9 cellular contexts compared by ENCODE assay signal in the genomic region with DNA sequence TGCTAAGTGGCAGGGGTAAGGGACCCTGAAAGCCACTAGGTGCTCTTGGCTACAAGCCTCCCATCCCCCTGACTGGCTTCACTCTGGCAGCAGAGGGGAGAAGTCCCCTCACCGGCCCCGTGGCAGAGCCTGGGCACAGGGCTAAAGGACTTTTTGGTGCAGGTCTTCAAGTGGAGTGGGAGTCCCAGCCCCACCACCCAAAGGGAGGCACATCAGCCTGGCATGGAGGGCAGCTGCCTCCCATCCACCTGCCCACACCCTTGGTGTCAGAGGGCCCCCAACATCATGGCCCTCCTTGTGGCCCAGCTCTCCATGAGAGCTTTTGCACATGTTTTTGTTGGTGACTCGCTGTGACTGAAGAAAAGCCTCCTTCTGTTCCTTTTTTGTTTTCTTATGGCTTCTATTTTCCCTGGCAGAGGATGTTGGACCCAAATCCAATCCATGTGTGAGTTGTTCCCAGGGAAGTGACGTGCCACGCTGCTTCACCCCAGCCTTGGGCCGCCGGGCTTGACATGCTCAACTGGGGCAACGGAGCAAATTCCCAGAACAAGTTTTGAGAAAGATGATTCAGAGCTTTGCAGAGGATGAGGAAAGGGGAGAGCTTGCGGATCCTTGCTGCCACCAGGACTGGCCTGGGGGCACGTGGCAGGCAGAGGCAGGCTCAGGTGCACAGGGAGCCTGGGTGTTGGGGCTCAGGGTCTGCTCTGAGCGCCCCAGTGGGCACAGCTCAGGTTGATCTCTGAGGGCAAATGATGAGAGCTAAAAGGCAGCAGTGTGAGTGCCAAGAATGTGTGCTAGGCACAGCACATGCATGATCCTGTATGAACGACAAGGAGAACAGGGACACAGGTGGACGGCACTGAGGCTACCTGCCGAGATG. TPM values are rescaled to one million over a fixed set of nuclear protein-coding genes. Genes with fewer than 3 reads are reported as not detected.
DNase-seq lines count a peak whose midpoint lies in the region; ATAC-seq and TF ChIP-seq lines count a peak whose summit lies in the region.
"Had no signal": no experiment of that assay in that cellular context is flagged by ENCODE, and none has a peak within 500 bp of the region (broad histone marks: within the 10 kb centered on the region; RNA-seq: fewer than 3 reads in every experiment).

No MANE protein-coding gene starts in this region.

- no peak overlapping the region for H3K4me3 Mint-ChIP-seq in activated CD4-positive, alpha-beta memory T cell treated with anti-CD3 and anti-CD28 coated beads, Interleukin-2, amount 10 ng/mL, durations not matched to agents 7 days and 5 days

- peaks cover 20% of the 10 kb centered on the region for H3K36me3 ChIP-seq in BLaER1

- ATAC-seq in SK-N-SH treated with all-trans-retinoic acid at 6 μM for 48 hours (peak; percentile 1; the same call in 1 of the 3 replicates), HG03460 (IDR thresholded peaks at IDR 0.05; ENCODE audit: unreplicated experiment) (no peak), GM18498 (IDR thresholded peaks at IDR 0.05; ENCODE audit: unreplicated experiment) (no peak)

- H3K9ac ChIP-seq in BLaER1 = peak overlapping the region; percentile 80

- H3K4me1 Mint-ChIP-seq in activated CD4-positive, alpha-beta memory T cell treated with anti-CD3 and anti-CD28 coated beads, Interleukin-2, amount 10 ng/mL, durations not matched to agents 7 days and 5 days = peaks cover 14% of the 10 kb centered on the region

- intact Hi-C loops in posterior vena cava (cut with DNase I) = no loop called here

- H3K4me2 ChIP-seq in BLaER1 = peak overlapping the region; percentile 76

- CTCF ChIA-PET in activated CD4-positive, alpha-beta memory T cell treated with anti-CD3 and anti-CD28 coated beads, Interleukin-2, amount 10 ng/mL, durations not matched to agents 7 days and 5 days (lab: Charles Lee) = no interaction called here

- H3K27me3 Mint-ChIP-seq in activated CD4-positive, alpha-beta memory T cell treated with anti-CD3 and anti-CD28 coated beads, Interleukin-2, amount 10 ng/mL, durations not matched to agents 7 days and 5 days = peaks cover 33% of the 10 kb centered on the region

- no peaks in the 10 kb centered on the region for H3K9me3 ChIP-seq in BLaER1

- H3K27me3 ChIP-seq in BLaER1 = no peaks in the 10 kb centered on the region

- no peaks in the 10 kb centered on the region for H3K36me3 Mint-ChIP-seq in activated CD4-positive, alpha-beta memory T cell treated with anti-CD3 and anti-CD28 coated beads, Interleukin-2, amount 10 ng/mL, durations not matched to agents 7 days and 5 days (ENCODE audit: low read depth)

- peaks cover 26% of the 10 kb centered on the region for H4K20me1 ChIP-seq in BLaER1

- H3K4me3 ChIP-seq in BLaER1 = peak overlapping the region; percentile 81

- peak overlapping the region; percentile 99 for H3K27ac ChIP-seq in BLaER1

- H3K9me3 Mint-ChIP-seq in activated CD4-positive, alpha-beta memory T cell treated with anti-CD3 and anti-CD28 coated beads, Interleukin-2, amount 10 ng/mL, durations not matched to agents 7 days and 5 days = no peaks in the 10 kb centered on the region

- DNase-seq in fibroblast of peridontal ligament (ENCODE audit: extremely low read depth) (peak; percentile 95), posterior vena cava (ENCODE audit: low spot score) (peak; percentile 94), NCI-H2107 treated with DMSO at 0.1 percent for 48 hours (lab: John Stamatoyannopoulos, UW; ENCODE audit: unreplicated experiment) (no peak)
- DNase-seq in activated CD4-positive, alpha-beta memory T cell treated with anti-CD3 and anti-CD28 coated beads, Interleukin-2, amount 10 ng/mL, durations not matched to agents 7 days and 5 days = no peak
- DNase-seq: DMS53 had no signal

- H3K4me1 ChIP-seq in BLaER1 = peaks cover 88% of the 10 kb centered on the region

- no peak overlapping the region for H3K27ac Mint-ChIP-seq in activated CD4-positive, alpha-beta memory T cell treated with anti-CD3 and anti-CD28 coated beads, Interleukin-2, amount 10 ng/mL, durations not matched to agents 7 days and 5 days

- POLR2A ChIA-PET in activated CD4-positive, alpha-beta memory T cell treated with anti-CD3 and anti-CD28 coated beads, Interleukin-2, amount 10 ng/mL, durations not matched to agents 7 days and 5 days (lab: Charles Lee) = interaction anchor here (0.7 to 0.9 kb wide), 2 partner anchors 21 to 782 kb away, joined by 3 read pairs; no protein-coding TSS in a partner anchor

TF ChIP-seq in SK-N-SH treated with all-trans-retinoic acid at 6 μM for 48 hours, 23 proteins besides CTCF, POLR2A, EP300 and RAD21 (continues in another document):
- TF ChIP-seq TOX (CRISPR knock-in tag; IDR thresholded peaks at IDR 0.05; ENCODE audit: borderline replicate concordance) = no peak
- no peak for TF ChIP-seq ZC3H10 (CRISPR knock-in tag; IDR thresholded peaks at IDR 0.05)
- TF ChIP-seq ZNF8 (CRISPR knock-in tag; IDR thresholded peaks at IDR 0.05) = no peak
- no peak for TF ChIP-seq SNAI2 (CRISPR knock-in tag; IDR thresholded peaks at IDR 0.05)
- no peak for TF ChIP-seq TSHZ2 (CRISPR knock-in tag; IDR thresholded peaks at IDR 0.05)
- no peak for TF ChIP-seq ZFP3 (CRISPR knock-in tag; IDR thresholded peaks at IDR 0.05)
- TF ChIP-seq, protein P1, sequence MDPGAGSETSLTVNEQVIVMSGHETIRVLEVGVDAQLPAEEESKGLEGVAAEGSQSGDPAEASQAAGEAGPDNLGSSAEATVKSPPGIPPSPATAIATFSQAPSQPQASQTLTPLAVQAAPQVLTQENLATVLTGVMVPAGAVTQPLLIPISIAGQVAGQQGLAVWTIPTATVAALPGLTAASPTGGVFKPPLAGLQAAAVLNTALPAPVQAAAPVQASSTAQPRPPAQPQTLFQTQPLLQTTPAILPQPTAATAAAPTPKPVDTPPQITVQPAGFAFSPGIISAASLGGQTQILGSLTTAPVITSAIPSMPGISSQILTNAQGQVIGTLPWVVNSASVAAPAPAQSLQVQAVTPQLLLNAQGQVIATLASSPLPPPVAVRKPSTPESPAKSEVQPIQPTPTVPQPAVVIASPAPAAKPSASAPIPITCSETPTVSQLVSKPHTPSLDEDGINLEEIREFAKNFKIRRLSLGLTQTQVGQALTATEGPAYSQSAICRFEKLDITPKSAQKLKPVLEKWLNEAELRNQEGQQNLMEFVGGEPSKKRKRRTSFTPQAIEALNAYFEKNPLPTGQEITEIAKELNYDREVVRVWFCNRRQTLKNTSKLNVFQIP (CRISPR knock-in tag; IDR thresholded peaks at IDR 0.05; ENCODE audit: borderline replicate concordance, low read depth) = no peak
- no peak for TF ChIP-seq ZNF565 (CRISPR knock-in tag; conservative IDR thresholded peaks at IDR 0.05; ENCODE audit: low read depth)
- TF ChIP-seq, protein P2, sequence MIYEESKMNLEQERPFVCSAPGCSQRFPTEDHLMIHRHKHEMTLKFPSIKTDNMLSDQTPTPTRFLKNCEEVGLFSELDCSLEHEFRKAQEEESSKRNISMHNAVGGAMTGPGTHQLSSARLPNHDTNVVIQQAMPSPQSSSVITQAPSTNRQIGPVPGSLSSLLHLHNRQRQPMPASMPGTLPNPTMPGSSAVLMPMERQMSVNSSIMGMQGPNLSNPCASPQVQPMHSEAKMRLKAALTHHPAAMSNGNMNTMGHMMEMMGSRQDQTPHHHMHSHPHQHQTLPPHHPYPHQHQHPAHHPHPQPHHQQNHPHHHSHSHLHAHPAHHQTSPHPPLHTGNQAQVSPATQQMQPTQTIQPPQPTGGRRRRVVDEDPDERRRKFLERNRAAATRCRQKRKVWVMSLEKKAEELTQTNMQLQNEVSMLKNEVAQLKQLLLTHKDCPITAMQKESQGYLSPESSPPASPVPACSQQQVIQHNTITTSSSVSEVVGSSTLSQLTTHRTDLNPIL (CRISPR knock-in tag; IDR thresholded peaks at IDR 0.05; ENCODE audit: low read depth) = no peak

RNA-seq across cellular contexts. Expression of gene AEBP1, which starts 1.9 kb away (rescaled TPM):
- 100 to 1,000 TPM; 783 to 919 TPM for total RNA-seq in posterior vena cava
- under 1 TPM; 0.30 to 0.38 TPM for total RNA-seq in activated CD4-positive, alpha-beta memory T cell treated with anti-CD3 and anti-CD28 coated beads, Interleukin-2, amount 10 ng/mL, durations not matched to agents 7 days and 5 days

RNA-seq across cellular contexts. Expression of gene POLM, which starts 19.9 kb away (rescaled TPM):
- total RNA-seq in posterior vena cava = 10 to 100 TPM in 1 of 2 donors, 1 to 10 TPM in 1; 9.4 to 16.9 TPM
- 10 to 100 TPM; 29.4 to 30.7 TPM for total RNA-seq in activated CD4-positive, alpha-beta memory T cell treated with anti-CD3 and anti-CD28 coated beads, Interleukin-2, amount 10 ng/mL, durations not matched to agents 7 days and 5 days

RNA-seq across cellular contexts. Expression of gene POLD2, which starts 21.1 kb away (rescaled TPM):
- total RNA-seq in posterior vena cava = 10 to 100 TPM; 39.9 to 60.0 TPM
- total RNA-seq in activated CD4-positive, alpha-beta memory T cell treated with anti-CD3 and anti-CD28 coated beads, Interleukin-2, amount 10 ng/mL, durations not matched to agents 7 days and 5 days = 10 to 100 TPM; 82.3 to 84.6 TPM

RNA-seq across cellular contexts. Expression of gene PGAM2, which starts 36.8 kb away (rescaled TPM):
- total RNA-seq in posterior vena cava = 1 to 10 TPM; 1.6 to 2.1 TPM
- under 1 TPM in 1 of 2 experiments, not detected in 1; 0.43 TPM for total RNA-seq in activated CD4-positive, alpha-beta memory T cell treated with anti-CD3 and anti-CD28 coated beads, Interleukin-2, amount 10 ng/mL, durations not matched to agents 7 days and 5 days

RNA-seq across cellular contexts. Expression of gene MYL7, which starts 38.9 kb away (rescaled TPM):
- 1 to 10 TPM in 1 of 2 donors, not detected in 1; 1.4 TPM for total RNA-seq in posterior vena cava
- total RNA-seq in activated CD4-positive, alpha-beta memory T cell treated with anti-CD3 and anti-CD28 coated beads, Interleukin-2, amount 10 ng/mL, durations not matched to agents 7 days and 5 days = not detected

Comparison
In these comparisons a context has a peak if more than half of its experiments do, and no peak if none do; other contexts are left out.
1. DNase-seq: peak in fibroblast of peridontal ligament (single experiment) and posterior vena cava (single experiment); none in NCI-H2107 treated with DMSO at 0.1 percent for 48 hours (single experiment) and activated CD4-positive, alpha-beta memory T cell treated with anti-CD3 and anti-CD28 coated beads, Interleukin-2, amount 10 ng/mL, durations not matched to agents 7 days and 5 days (single experiment).
2. RNA of gene AEBP1, which starts 1.9 kb away (total RNA-seq): 783 to 919 TPM in posterior vena cava; 0.30 to 0.38 TPM in activated CD4-positive, alpha-beta memory T cell treated with anti-CD3 and anti-CD28 coated beads, Interleukin-2, amount 10 ng/mL, durations not matched to agents 7 days and 5 days; every median in the first group is over 100 times any median in the second.